ENCODE assay signal across 1 cellular context in the genomic region with DNA sequence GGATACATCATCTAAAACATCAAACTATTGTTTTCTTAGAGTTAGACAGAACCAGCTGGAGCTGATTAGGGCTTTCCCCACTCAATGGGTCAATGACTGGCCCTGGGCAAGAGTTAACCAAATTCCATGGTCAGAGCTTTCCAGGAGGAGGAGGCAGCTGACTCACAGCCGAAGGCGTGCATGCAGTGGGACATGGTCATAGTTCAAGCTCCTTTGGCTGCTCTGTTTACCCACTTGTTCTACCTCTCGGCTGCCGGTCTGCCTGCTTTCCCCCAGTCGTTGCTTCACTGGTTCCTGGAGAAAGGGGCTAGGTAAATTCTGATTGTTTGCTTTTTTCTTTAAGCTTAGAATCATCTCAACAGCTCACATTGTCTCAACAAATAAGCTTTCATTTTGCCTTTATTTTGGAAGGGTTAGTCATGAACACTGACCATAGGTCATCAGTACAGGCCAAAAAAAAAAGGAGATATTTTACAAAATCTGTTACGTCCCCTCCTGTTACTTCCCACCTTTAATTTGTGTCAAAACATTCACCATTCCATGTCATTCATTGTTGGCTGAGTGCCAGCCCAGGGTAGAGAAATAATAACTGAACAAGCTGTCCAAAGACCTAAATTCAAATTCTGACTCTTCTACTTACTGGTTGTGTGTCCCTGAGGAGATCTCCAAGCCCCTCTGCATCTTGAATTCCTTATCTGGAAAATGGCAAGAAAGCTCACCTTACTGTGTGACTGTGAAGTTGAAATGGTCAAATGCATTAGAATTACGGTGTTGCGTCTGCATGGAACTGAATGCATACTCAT.
TF ChIP-seq lines count a peak whose summit lies in the region.

No MANE protein-coding gene starts in this region.

TF ChIP-seq in HepG2, 621 proteins besides CTCF, POLR2A, EP300 and RAD21 (continued from another document and continues in another):
- TF ChIP-seq ZNF646 (CRISPR knock-in tag; IDR thresholded peaks at IDR 0.05): no peak
- peak; percentile 87; the same call in 1 of the 2 replicates for TF ChIP-seq ZNF710 (CRISPR knock-in tag; IDR thresholded peaks at IDR 0.05; ENCODE audit: borderline replicate concordance)
- no peak for TF ChIP-seq ZNF275 (CRISPR knock-in tag; IDR thresholded peaks at IDR 0.05; ENCODE audit: borderline replicate concordance)
- TF ChIP-seq NONO (IDR thresholded peaks at IDR 0.05): no peak
- no peak; the same call in 1 of the 2 replicates for TF ChIP-seq NONO (CRISPR knock-in tag; conservative IDR thresholded peaks at IDR 0.05)
- TF ChIP-seq MIER3 (CRISPR knock-in tag; IDR thresholded peaks at IDR 0.05; ENCODE audit: borderline replicate concordance): peak; percentile 82; the same call in 1 of the 2 replicates
- no peak for TF ChIP-seq ZNF468 (CRISPR knock-in tag; IDR thresholded peaks at IDR 0.05)
- TF ChIP-seq ZNF703 (CRISPR knock-in tag; IDR thresholded peaks at IDR 0.05; ENCODE audit: borderline replicate concordance): no peak
- peak; percentile 43; the same call in 1 of the 2 replicates for TF ChIP-seq ERF (CRISPR knock-in tag; IDR thresholded peaks at IDR 0.05)
- peak; percentile 89 for TF ChIP-seq MLX (CRISPR knock-in tag; IDR thresholded peaks at IDR 0.05)
- no peak for TF ChIP-seq ZNF383 (CRISPR knock-in tag; IDR thresholded peaks at IDR 0.05; ENCODE audit: borderline replicate concordance)
- no peak for TF ChIP-seq ZBTB42 (CRISPR knock-in tag; IDR thresholded peaks at IDR 0.05)
- TF ChIP-seq ZNF570 (CRISPR knock-in tag; IDR thresholded peaks at IDR 0.05; ENCODE audit: borderline replicate concordance): no peak
- no peak for TF ChIP-seq CENPT (CRISPR knock-in tag; IDR thresholded peaks at IDR 0.05; ENCODE audit: low read depth)
- no peak for TF ChIP-seq ZNF460 (CRISPR knock-in tag; IDR thresholded peaks at IDR 0.05; ENCODE audit: borderline replicate concordance)
- TF ChIP-seq SSRP1 (CRISPR knock-in tag; IDR thresholded peaks at IDR 0.05): no peak
- 0 out of 2 replicates have a peak, but pooled peaks have one; percentile 20 for TF ChIP-seq ZBTB38 (CRISPR knock-in tag; IDR thresholded peaks at IDR 0.05)
- TF ChIP-seq ZNF766 (CRISPR knock-in tag; IDR thresholded peaks at IDR 0.05; ENCODE audit: borderline replicate concordance): no peak
- TF ChIP-seq ZNF382 (CRISPR knock-in tag; IDR thresholded peaks at IDR 0.05; ENCODE audit: borderline replicate concordance): no peak
- TF ChIP-seq ZFP36 (IDR thresholded peaks at IDR 0.05; ENCODE audit: borderline replicate concordance, low read depth, low read length, partially characterized antibody): no peak
- TF ChIP-seq MTA1 (CRISPR knock-in tag; IDR thresholded peaks at IDR 0.05; ENCODE audit: borderline replicate concordance): peak; percentile 85; the same call in 1 of the 2 replicates
- no peak for TF ChIP-seq NFIB (CRISPR knock-in tag; IDR thresholded peaks at IDR 0.05; ENCODE audit: borderline replicate concordance)
- TF ChIP-seq ZNF629 (CRISPR knock-in tag; conservative IDR thresholded peaks at IDR 0.05): peak; percentile 76
- no peak for TF ChIP-seq ZNF484 (CRISPR knock-in tag; IDR thresholded peaks at IDR 0.05; ENCODE audit: borderline replicate concordance, low read depth)
- TF ChIP-seq SMARCC2 (IDR thresholded peaks at IDR 0.05): no peak
- TF ChIP-seq ARNT (IDR thresholded peaks at IDR 0.05): no peak
- TF ChIP-seq KDM2A (CRISPR knock-in tag; IDR thresholded peaks at IDR 0.05; ENCODE audit: borderline replicate concordance, low read depth): peak; percentile 42; the same call in 1 of the 2 replicates
- no peak for TF ChIP-seq KLF6 (CRISPR knock-in tag; IDR thresholded peaks at IDR 0.05)
- peak; percentile 17; the same call in 1 of the 2 replicates for TF ChIP-seq MEIS2 (CRISPR knock-in tag; IDR thresholded peaks at IDR 0.05)
- TF ChIP-seq ZSCAN12 (CRISPR knock-in tag; IDR thresholded peaks at IDR 0.05): no peak
- TF ChIP-seq HMG20B (CRISPR knock-in tag; conservative IDR thresholded peaks at IDR 0.05): 0 out of 2 replicates have a peak, but pooled peaks have one; percentile 42
- TF ChIP-seq HOXA3 (CRISPR knock-in tag; IDR thresholded peaks at IDR 0.05): peak; percentile 80
- no peak for TF ChIP-seq MTA3 (CRISPR knock-in tag; IDR thresholded peaks at IDR 0.05)
- TF ChIP-seq ZNF503 (CRISPR knock-in tag; IDR thresholded peaks at IDR 0.05): peak; percentile 69; the same call in 1 of the 2 replicates
- TF ChIP-seq ZNF343 (CRISPR knock-in tag; IDR thresholded peaks at IDR 0.05): no peak
- TF ChIP-seq, protein P1, sequence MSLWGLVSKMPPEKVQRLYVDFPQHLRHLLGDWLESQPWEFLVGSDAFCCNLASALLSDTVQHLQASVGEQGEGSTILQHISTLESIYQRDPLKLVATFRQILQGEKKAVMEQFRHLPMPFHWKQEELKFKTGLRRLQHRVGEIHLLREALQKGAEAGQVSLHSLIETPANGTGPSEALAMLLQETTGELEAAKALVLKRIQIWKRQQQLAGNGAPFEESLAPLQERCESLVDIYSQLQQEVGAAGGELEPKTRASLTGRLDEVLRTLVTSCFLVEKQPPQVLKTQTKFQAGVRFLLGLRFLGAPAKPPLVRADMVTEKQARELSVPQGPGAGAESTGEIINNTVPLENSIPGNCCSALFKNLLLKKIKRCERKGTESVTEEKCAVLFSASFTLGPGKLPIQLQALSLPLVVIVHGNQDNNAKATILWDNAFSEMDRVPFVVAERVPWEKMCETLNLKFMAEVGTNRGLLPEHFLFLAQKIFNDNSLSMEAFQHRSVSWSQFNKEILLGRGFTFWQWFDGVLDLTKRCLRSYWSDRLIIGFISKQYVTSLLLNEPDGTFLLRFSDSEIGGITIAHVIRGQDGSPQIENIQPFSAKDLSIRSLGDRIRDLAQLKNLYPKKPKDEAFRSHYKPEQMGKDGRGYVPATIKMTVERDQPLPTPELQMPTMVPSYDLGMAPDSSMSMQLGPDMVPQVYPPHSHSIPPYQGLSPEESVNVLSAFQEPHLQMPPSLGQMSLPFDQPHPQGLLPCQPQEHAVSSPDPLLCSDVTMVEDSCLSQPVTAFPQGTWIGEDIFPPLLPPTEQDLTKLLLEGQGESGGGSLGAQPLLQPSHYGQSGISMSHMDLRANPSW (CRISPR knock-in tag; IDR thresholded peaks at IDR 0.05; ENCODE audit: borderline replicate concordance): no peak
- TF ChIP-seq CERS6 (CRISPR knock-in tag; IDR thresholded peaks at IDR 0.05): no peak
- TF ChIP-seq ZUFSP (CRISPR knock-in tag; IDR thresholded peaks at IDR 0.05; ENCODE audit: borderline replicate concordance): no peak
